Comparison of ENCODE assay signal across 19 cellular contexts in the genomic region with DNA sequence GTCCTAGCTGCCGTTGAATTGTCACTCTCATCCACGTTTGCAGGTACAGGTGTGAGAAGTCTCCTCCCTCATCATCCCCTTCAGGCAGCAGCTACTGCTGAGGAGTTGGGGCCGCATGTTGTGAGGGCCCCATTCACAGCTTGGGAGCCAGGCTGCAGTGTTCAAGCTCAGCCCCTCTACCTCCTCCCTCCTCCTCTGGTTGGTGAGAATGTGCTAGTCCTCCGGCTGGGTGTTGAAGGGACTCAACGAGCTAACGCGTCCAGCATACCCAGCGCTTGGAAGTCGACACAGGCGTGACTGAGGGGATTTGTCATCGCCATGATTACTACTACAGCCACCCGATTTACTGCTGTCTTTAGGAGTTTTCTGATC.
DNase-seq lines count a peak whose midpoint lies in the region; ATAC-seq and TF ChIP-seq lines count a peak whose summit lies in the region.
"Had no signal": no experiment of that assay in that cellular context is flagged by ENCODE, and none has a peak within 500 bp of the region (broad histone marks: within the 10 kb centered on the region; RNA-seq: fewer than 3 reads in every experiment).

No MANE protein-coding gene starts in this region.

- no peak overlapping the region for H3K27ac ChIP-seq in left ventricle myocardium inferior (replicated peaks)
- H3K27ac ChIP-seq: KMS-11 had no signal

- H3K9me3 ChIP-seq in left ventricle myocardium inferior (replicated peaks) = no peaks in the 10 kb centered on the region

- no peak for TF ChIP-seq CTCF in left ventricle myocardium inferior (IDR thresholded peaks at IDR 0.05; ENCODE audit: borderline replicate concordance)

- H3K4me3 ChIP-seq in left ventricle myocardium inferior = no peak overlapping the region

- ATAC-seq in GM19023 (IDR thresholded peaks at IDR 0.05; ENCODE audit: unreplicated experiment) = no peak
- ATAC-seq in HG03095 (IDR thresholded peaks at IDR 0.05; ENCODE audit: unreplicated experiment) = no peak

- intact Hi-C loops in left ventricle myocardium inferior (cut with micrococcal nuclease) = no loop called here

- H3K27me3 ChIP-seq in left ventricle myocardium inferior (ENCODE audit: low read depth) = peaks cover 25% of the 10 kb centered on the region

- no peaks in the 10 kb centered on the region for H3K36me3 ChIP-seq in left ventricle myocardium inferior

- H3K4me1 ChIP-seq in left ventricle myocardium inferior = peaks cover 50% of the 10 kb centered on the region

- DNase-seq in NCI-H1417 (lab: John Stamatoyannopoulos, UW) = peak in 2 of 3 experiments; percentile 5 to 18
- no peak for DNase-seq in NCI-H1417 treated with DMSO at 0.1 percent for 48 hours (lab: John Stamatoyannopoulos, UW)
- DNase-seq in ecto neural progenitor cell (ENCODE audit: low spot score) = peak; percentile 67
- DNase-seq in left ventricle myocardium inferior = peak; percentile 37
- peak; percentile 14 for DNase-seq in occipital lobe (lab: John Stamatoyannopoulos, UW)
- no peak for DNase-seq in activated CD4-positive, alpha-beta T cell treated with anti-CD3 and anti-CD28 coated beads for 4 hours
- DNase-seq: 8988T; DND-41; H7; HFFc6; MV-4-11; NCI-H2029; NCI-H446 treated with DMSO at 0.1 percent for 48 hours; NCI-H69; NK-92 treated with Interleukin-12 subunit alpha and Interleukin-12 subunit beta, amount 100 ng/mL, for 24 hours; SHP77 treated with DMSO at 0.1 percent for 48 hours had no signal

Comparison
In these comparisons a context has a peak if more than half of its experiments do, and no peak if none do; other contexts are left out.
1. DNase-seq: peak in NCI-H1417 (2 of 3), ecto neural progenitor cell (single experiment), left ventricle myocardium inferior (single experiment) and occipital lobe (single experiment); none in NCI-H1417 treated with DMSO at 0.1 percent for 48 hours (single experiment) and activated CD4-positive, alpha-beta T cell treated with anti-CD3 and anti-CD28 coated beads for 4 hours (0 of 2).